ENCODE assay signal across 18 cellular contexts in genomic region chr11:9678576-9678975, GRCh38. TPM values are rescaled to one million over a fixed set of nuclear protein-coding genes. Genes with fewer than 3 reads are reported as not detected.
DNase-seq lines count a peak whose midpoint lies in the region; ATAC-seq, FAIRE-seq and TF ChIP-seq lines count a peak whose summit lies in the region.
"Had no signal": no experiment of that assay in that cellular context is flagged by ENCODE, and none has a peak within 500 bp of the region (broad histone marks: within the 10 kb centered on the region; RNA-seq: fewer than 3 reads in every experiment).

No MANE protein-coding gene starts in this region.

- no peak overlapping the region for H3K27ac Mint-ChIP-seq in activated naive CD4-positive, alpha-beta T cell treated with anti-CD3 and anti-CD28 coated beads, Interleukin-2, amount 50 U/mL, for 72 hours
- H3K27ac Mint-ChIP-seq: CD8-positive, alpha-beta memory T cell had no signal

- no peak for TF ChIP-seq RAD21 in H1 (IDR thresholded peaks at IDR 0.05 in 1 of 2, conservative IDR thresholded peaks at IDR 0.05 in 1 of 2; ENCODE audit: low read depth in 2 of 2, low read length in 2 of 2)

- peak overlapping the region; percentile 82 for H2BK12ac ChIP-seq in H1 (ENCODE audit: low read depth, low read length)

- H3K4me3 ChIP-seq in GM12864 (ENCODE audit: low read depth, low read length) (peak overlapping the region; percentile 31), Karpas-422 (ENCODE audit: low read length) (no peak overlapping the region), H1 (ENCODE audit: extremely low read depth in 1 of 4, insufficient read depth in 2 of 4, low read depth in 3 of 4, low read length in 4 of 4) (no peak overlapping the region), mesendoderm (ENCODE audit: low read length) (no peak overlapping the region), esophagus muscularis mucosa (no peak overlapping the region)
- H3K4me3 ChIP-seq: BLaER1 treated with 17β-estradiol and CSF1 and Interleukin-3, amounts not matched to agents 10 nM and 100 nM; SJCRH30 had no signal

- POLR2A ChIA-PET in H1 (lab: Charles Lee; ENCODE audit: partially characterized antibody): interaction anchor here (1.0 to 1.6 kb wide), 4 partner anchors 8 to 36 kb away, joined by 3 to 5 read pairs (median 4); partner anchors contain the start of gene SWAP70

- H3K4me2 ChIP-seq in Karpas-422 (ENCODE audit: low read depth, low read length, poor library complexity, severe bottlenecking): peak overlapping the region; percentile 10
- H3K4me2 ChIP-seq in H1 (ENCODE audit: insufficient read depth in 1 of 2, low read depth in 2 of 2, low read length in 2 of 2): peak overlapping the region; percentile 36 to 48; a peak in 3 of 4 replicates
- no peak overlapping the region for H3K4me2 ChIP-seq in mesendoderm (ENCODE audit: low read length)

- intact Hi-C loops in esophagus muscularis mucosa (cut with DNase I): no loop called here

- H3K56ac ChIP-seq in H1 (replicated peaks; ENCODE audit: insufficient read length, low read depth, low read length): no peak overlapping the region
- no peak overlapping the region for H3K56ac ChIP-seq in mesendoderm (ENCODE audit: low read length)

- H4K91ac ChIP-seq in H1 (replicated peaks; ENCODE audit: insufficient read length, low read length): no peak overlapping the region

- H2AFZ ChIP-seq in Karpas-422 (ENCODE audit: low read length): no peak overlapping the region
- no peak overlapping the region for H2AFZ ChIP-seq in H1 (ENCODE audit: low read length)

- H3K14ac ChIP-seq in H1 (ENCODE audit: insufficient read length): no peak overlapping the region

- H3K9me3 ChIP-seq in Karpas-422 (ENCODE audit: low read length): no peaks in the 10 kb centered on the region
- no peaks in the 10 kb centered on the region for H3K9me3 ChIP-seq in H1 (ENCODE audit: insufficient read depth in 2 of 2, low read depth in 1 of 2, low read length in 1 of 2)
- no peaks in the 10 kb centered on the region for H3K9me3 ChIP-seq in esophagus muscularis mucosa

- H3K79me2 ChIP-seq in Karpas-422 (ENCODE audit: low read length) (peaks cover 94% of the 10 kb centered on the region), H1 (ENCODE audit: control insufficient read depth in 1 of 2, insufficient read depth in 2 of 2, low read length in 2 of 2) (peaks cover 10 to 67% of the 10 kb centered on the region in 2 experiments), mesendoderm (ENCODE audit: control insufficient read depth, insufficient read depth, low read length) (peaks cover 22% of the 10 kb centered on the region)

- H3K36me3 Mint-ChIP-seq in activated naive CD4-positive, alpha-beta T cell treated with anti-CD3 and anti-CD28 coated beads, Interleukin-2, amount 50 U/mL, for 72 hours: no peaks in the 10 kb centered on the region

- no peak overlapping the region for H4K5ac ChIP-seq in H1 (ENCODE audit: insufficient read length, low read depth, low read length)
- no peak overlapping the region for H4K5ac ChIP-seq in mesendoderm (ENCODE audit: low read length)

- H4K20me1 ChIP-seq in Karpas-422 (ENCODE audit: insufficient read depth, low read depth, low read length) (no peaks in the 10 kb centered on the region; the same call in 1 of the 2 replicates), H1 (replicated peaks in 1 of 2; ENCODE audit: control insufficient read depth in 1 of 2, insufficient read depth in 2 of 2, low read length in 2 of 2) (peaks cover 2 to 4% of the 10 kb centered on the region in 2 experiments)

- TF ChIP-seq CTCF in GM12864 (IDR thresholded peaks at IDR 0.05; ENCODE audit: low read depth, low read length, missing control alignments) (no peak), H1 (IDR thresholded peaks at IDR 0.05; ENCODE audit: control extremely low read depth in 1 of 3, insufficient read depth in 1 of 3, low read depth in 1 of 3, low read length in 3 of 3) (no peak), esophagus muscularis mucosa (IDR thresholded peaks at IDR 0.05) (no peak)

- FAIRE-seq in H1 (lab: Jason Lieb, UNC): peak; percentile 68

- peaks cover 2% of the 10 kb centered on the region; the same call in 1 of the 2 replicates for H3K36me3 ChIP-seq in Karpas-422 (ENCODE audit: insufficient read depth, low read length)
- no peaks in the 10 kb centered on the region for H3K36me3 ChIP-seq in H1 (ENCODE audit: control insufficient read depth in 2 of 4, insufficient read depth in 4 of 4, low read length in 3 of 4)
- H3K36me3 ChIP-seq in mesendoderm (ENCODE audit: control insufficient read depth, insufficient read depth, low read length): no peaks in the 10 kb centered on the region
- no peaks in the 10 kb centered on the region for H3K36me3 ChIP-seq in esophagus muscularis mucosa

- H3K18ac ChIP-seq in H1 (ENCODE audit: extremely low read depth, low read length) (peak overlapping the region; percentile 75), mesendoderm (ENCODE audit: low read length) (no peak overlapping the region)

- H3K23ac ChIP-seq in H1 (ENCODE audit: insufficient read length) (no peak overlapping the region), mesendoderm (ENCODE audit: low read length) (no peak overlapping the region)

- no peak for ATAC-seq in activated naive CD4-positive, alpha-beta T cell treated with anti-CD3 and anti-CD28 coated beads, Interleukin-2, amount 50 U/mL, for 72 hours
- no peak for ATAC-seq in GM18502 (IDR thresholded peaks at IDR 0.05; ENCODE audit: poor library complexity, unreplicated experiment)

- H3K27me3 ChIP-seq in Karpas-422 (ENCODE audit: low read length): no peaks in the 10 kb centered on the region
- no peaks in the 10 kb centered on the region for H3K27me3 ChIP-seq in H1 (replicated peaks in 1 of 4; ENCODE audit: control insufficient read depth in 3 of 4, extremely low read depth in 1 of 4, insufficient read depth in 3 of 4, low read length in 3 of 4)
- no peaks in the 10 kb centered on the region for H3K27me3 ChIP-seq in mesendoderm (ENCODE audit: insufficient read depth, low read length, poor library complexity)
- no peaks in the 10 kb centered on the region for H3K27me3 ChIP-seq in esophagus muscularis mucosa
- H3K27me3 ChIP-seq: BLaER1 treated with 17β-estradiol and CSF1 and Interleukin-3, amounts not matched to agents 10 nM and 100 nM; SJCRH30 had no signal

- H3K9ac ChIP-seq in Karpas-422 (ENCODE audit: low read length) (no peak overlapping the region), H1 (replicated peaks in 1 of 4; ENCODE audit: extremely low read depth in 1 of 4, low read depth in 3 of 4, low read length in 3 of 4) (no peak overlapping the region), mesendoderm (ENCODE audit: low read length) (no peak overlapping the region)
- H3K9ac ChIP-seq: BLaER1 treated with 17β-estradiol and CSF1 and Interleukin-3, amounts not matched to agents 10 nM and 100 nM had no signal

- H2BK5ac ChIP-seq in H1 (ENCODE audit: low read depth, low read length) (no peak overlapping the region; the same call in 1 of the 2 replicates), mesendoderm (ENCODE audit: low read length) (no peak overlapping the region)

- H4K8ac ChIP-seq in H1 (ENCODE audit: extremely low read depth, insufficient read depth, low read length): no peak overlapping the region
- no peak overlapping the region for H4K8ac ChIP-seq in mesendoderm (ENCODE audit: low read depth, low read length)

- H3K79me1 ChIP-seq in H1 (ENCODE audit: low read depth, low read length) (peaks cover 13% of the 10 kb centered on the region), mesendoderm (ENCODE audit: low read length) (peaks cover 15% of the 10 kb centered on the region)

- DNase-seq in GM12864 (ENCODE audit: low read depth): no peak
- DNase-seq in Karpas-422: peak; percentile 51
- DNase-seq in H1 (ENCODE audit: low read depth in 1 of 2, low spot score in 2 of 2): no peak
- DNase-seq in mesendoderm: peak; percentile 87
- no peak for DNase-seq in GDM1 (lab: John Stamatoyannopoulos, UW)
- DNase-seq in activated naive CD4-positive, alpha-beta T cell treated with anti-CD3 and anti-CD28 coated beads, Interleukin-2, amount 50 U/mL, for 72 hours (ENCODE audit: low spot score in 2 of 2): no peak
- no peak for DNase-seq in esophagus muscularis mucosa (ENCODE audit: extremely low spot score)
- DNase-seq: CD8-positive, alpha-beta memory T cell; DND-41; GF-D8; HCEC 1CT; KBM-7; NCI-H1417 treated with DMSO at 0.1 percent for 48 hours; NCI-H1930; NCI-H526 treated with DMSO at 0.1 percent for 48 hours; SJCRH30 had no signal

- H3K9me2 ChIP-seq in Karpas-422 (replicated peaks; ENCODE audit: insufficient read depth, low read length): no peaks in the 10 kb centered on the region

- H3K4ac ChIP-seq in H1 (replicated peaks; ENCODE audit: insufficient read length, low read depth, low read length): peak overlapping the region; percentile 24
- H3K4ac ChIP-seq in mesendoderm (ENCODE audit: low read depth, low read length): no peak overlapping the region

- H2BK120ac ChIP-seq in H1 (replicated peaks; ENCODE audit: low read depth, low read length) (no peak overlapping the region), mesendoderm (ENCODE audit: low read depth, low read length) (no peak overlapping the region)

- peaks cover 4% of the 10 kb centered on the region; the same call in 1 of the 2 replicates for H3K23me2 ChIP-seq in H1 (ENCODE audit: low read depth, low read length)

- H3K9me3 Mint-ChIP-seq in activated naive CD4-positive, alpha-beta T cell treated with anti-CD3 and anti-CD28 coated beads, Interleukin-2, amount 50 U/mL, for 72 hours: no peaks in the 10 kb centered on the region
- H3K9me3 Mint-ChIP-seq: CD8-positive, alpha-beta memory T cell had no signal

- TF ChIP-seq EP300 in H1 (IDR thresholded peaks at IDR 0.05; ENCODE audit: borderline replicate concordance in 1 of 2, low read depth in 2 of 2, low read length in 2 of 2) (no peak), esophagus muscularis mucosa (IDR thresholded peaks at IDR 0.05) (no peak)

- WGBS in H1 (ENCODE audit: extremely low coverage in 1 of 2, insufficient coverage in 1 of 2, insufficient read length in 1 of 2, insufficient replicate concordance in 2 of 2, low coverage in 1 of 2, low lambda C conversion rate in 2 of 2, missing lambda C conversion rate in 1 of 2), 2 experiments: 66% methylated on average over 4 of the region's 4 CpGs; no CpG with 5 or more reads in 1 of the 2 experiments
- WGBS in mesendoderm (ENCODE audit: extremely low coverage, insufficient coverage, low lambda C conversion rate): no CpG with 5 or more reads among the region's 4 CpGs
- WGBS in esophagus muscularis mucosa: 81% methylated on average over 4 of the region's 4 CpGs

- TF ChIP-seq POLR2A in H1 (IDR thresholded peaks at IDR 0.05; ENCODE audit: control extremely low read depth in 1 of 2, low read depth in 2 of 2, low read length in 2 of 2) (no peak), esophagus muscularis mucosa (IDR thresholded peaks at IDR 0.05; ENCODE audit: low read depth) (no peak)

- H3K27ac ChIP-seq in Karpas-422 (ENCODE audit: low read length): peak overlapping the region; percentile 78
- H3K27ac ChIP-seq in H1 (ENCODE audit: low read depth, low read length): no peak overlapping the region
- H3K27ac ChIP-seq in mesendoderm (ENCODE audit: low read depth, low read length): no peak overlapping the region
- no peak overlapping the region for H3K27ac ChIP-seq in esophagus muscularis mucosa (replicated peaks in 1 of 4)
- H3K27ac ChIP-seq: BLaER1 treated with 17β-estradiol and CSF1 and Interleukin-3, amounts not matched to agents 10 nM and 100 nM; SJCRH30 had no signal

- H2BK20ac ChIP-seq in H1 (ENCODE audit: low read length): peak overlapping the region; percentile 73; the same call in 1 of the 2 replicates

- H2AK5ac ChIP-seq in H1 (ENCODE audit: low read depth, low read length) (peak overlapping the region; percentile 95; the same call in 1 of the 2 replicates), mesendoderm (ENCODE audit: low read length) (no peak overlapping the region)

- CTCF ChIA-PET in H1 (lab: Charles Lee; ENCODE audit: partially characterized antibody): interaction anchor here (1.1 to 1.8 kb wide), 4 partner anchors 61 to 77 kb away, joined by 3 to 4 read pairs (median 4); no protein-coding TSS in a partner anchor

- H3K4me1 ChIP-seq in Karpas-422 (ENCODE audit: low read length) (peaks cover 96% of the 10 kb centered on the region), H1 (replicated peaks in 1 of 4; ENCODE audit: control insufficient read depth in 3 of 4, insufficient read depth in 4 of 4, low read length in 3 of 4) (peaks cover 1 to 22% (median 11%) of the 10 kb centered on the region in 4 experiments; a peak in 5 of 7 replicates), mesendoderm (ENCODE audit: control insufficient read depth, low read depth, low read length) (peaks cover 6% of the 10 kb centered on the region), esophagus muscularis mucosa (peaks cover 10 to 65% (median 55%) of the 10 kb centered on the region in 4 donors)
- H3K4me1 ChIP-seq: SJCRH30 had no signal

- H2BK15ac ChIP-seq in H1 (ENCODE audit: low read length) (peak overlapping the region; percentile 94), mesendoderm (replicated peaks; ENCODE audit: low read depth) (no peak overlapping the region)

RNA-seq across cellular contexts. Expression of gene SWAP70, which starts 14.7 kb away (rescaled TPM):
- 77.0 and 82.4 TPM in 2 replicates for total RNA-seq in Karpas-422 (2014; rRNA removed; shearing (Covaris generic); ENCODE audit: low replicate concordance)
- 37.5 TPM in 2 replicates for total RNA-seq in H1 (2021; fragmentation: NEBNext Ultra II Directional; extraction: Animal tissue kit (Norgen Biotek cat#: 25700))
- polyA plus RNA-seq in H1 (2011; rRNA removed): 9.8 and 14.8 TPM in 2 replicates
- polyA plus RNA-seq in H1 (2011; cell fraction: cytosol; rRNA removed): 17.2 TPM
- 5.7 TPM for polyA plus RNA-seq in H1 (2011; cell fraction: nucleus; rRNA removed)
- polyA plus RNA-seq in H1 (2012, experiment 1 of 2): 20.1 to 31.4 TPM (median 23.6 TPM) in 4 replicates
- 1.9 TPM for polyA plus RNA-seq in H1 (2012, experiment 2 of 2)
- 23.1 TPM for polyA plus RNA-seq in H1 (2013, experiment 1 of 2)
- polyA plus RNA-seq in H1 (2013, experiment 2 of 2): 23.0 TPM
- polyA minus RNA-seq in H1 (2011; rRNA and poly(A)+ RNA removed): 20.3 and 20.4 TPM in 2 replicates
- 16.1 TPM for polyA minus RNA-seq in H1 (2011; cell fraction: cytosol; rRNA and poly(A)+ RNA removed)
- polyA minus RNA-seq in H1 (2011; cell fraction: nucleus; rRNA and poly(A)+ RNA removed): 18.2 TPM
- 30.9 TPM for polyA plus RNA-seq in mesendoderm (2013, experiment 1 of 2)
- 33.0 TPM for polyA plus RNA-seq in mesendoderm (2013, experiment 2 of 2)
- total RNA-seq in activated naive CD4-positive, alpha-beta T cell treated with anti-CD3 and anti-CD28 coated beads, Interleukin-2, amount 50 U/mL, for 72 hours: 1 to 10 TPM; 4.1 to 9.2 TPM
- 10 to 100 TPM; 37.8 to 54.9 (median 46.5) TPM for total RNA-seq in esophagus muscularis mucosa

Comparison
In these comparisons a context has a peak if more than half of its experiments do, and no peak if none do; other contexts are left out.
1. DNase-seq: peak in Karpas-422 (single experiment) and mesendoderm (single experiment); none in GM12864 (single experiment), H1 (0 of 2), GDM1 (single experiment), activated naive CD4-positive, alpha-beta T cell treated with anti-CD3 and anti-CD28 coated beads, Interleukin-2, amount 50 U/mL, for 72 hours (0 of 2) and esophagus muscularis mucosa (single experiment).